Comparison of ENCODE assay signal across 1 cellular context in the genomic region with DNA sequence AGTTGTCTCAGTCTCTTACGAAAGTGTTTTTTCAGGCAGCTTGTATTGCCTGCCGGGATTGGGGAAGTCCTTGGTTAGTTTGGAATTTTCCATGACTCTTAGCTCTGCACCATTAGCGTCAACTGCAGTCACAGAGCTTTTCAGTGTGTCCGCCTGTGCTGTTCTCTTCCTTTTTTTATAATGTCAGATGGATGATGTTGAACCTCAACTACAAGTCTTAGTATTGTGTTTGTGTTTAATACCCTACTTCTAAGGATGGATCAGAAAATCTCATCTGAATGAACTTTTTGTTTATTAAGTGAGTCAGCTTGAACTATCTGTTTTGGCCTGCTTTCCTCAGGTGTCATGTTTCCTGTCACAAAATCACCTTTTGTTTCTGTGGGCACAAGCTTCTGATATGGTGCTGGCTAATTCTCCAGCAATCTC.
A peak's percentile ranks its signal among the peaks of the same experiment; 100 is the strongest.
TF ChIP-seq lines count a peak whose summit lies in the region.

No MANE protein-coding gene starts in this region.

TF ChIP-seq in HepG2, 621 proteins besides CTCF, POLR2A, EP300 and RAD21 (continued from another document and continues in another):
- TF ChIP-seq, protein P1, sequence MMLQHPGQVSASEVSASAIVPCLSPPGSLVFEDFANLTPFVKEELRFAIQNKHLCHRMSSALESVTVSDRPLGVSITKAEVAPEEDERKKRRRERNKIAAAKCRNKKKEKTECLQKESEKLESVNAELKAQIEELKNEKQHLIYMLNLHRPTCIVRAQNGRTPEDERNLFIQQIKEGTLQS (CRISPR knock-in tag; IDR thresholded peaks at IDR 0.05): no peak
- TF ChIP-seq ZNF207 (IDR thresholded peaks at IDR 0.05; ENCODE audit: borderline replicate concordance): no peak
- TF ChIP-seq ZFX (CRISPR knock-in tag; IDR thresholded peaks at IDR 0.05; ENCODE audit: low read depth): peak; percentile 41
- TF ChIP-seq, protein P2, sequence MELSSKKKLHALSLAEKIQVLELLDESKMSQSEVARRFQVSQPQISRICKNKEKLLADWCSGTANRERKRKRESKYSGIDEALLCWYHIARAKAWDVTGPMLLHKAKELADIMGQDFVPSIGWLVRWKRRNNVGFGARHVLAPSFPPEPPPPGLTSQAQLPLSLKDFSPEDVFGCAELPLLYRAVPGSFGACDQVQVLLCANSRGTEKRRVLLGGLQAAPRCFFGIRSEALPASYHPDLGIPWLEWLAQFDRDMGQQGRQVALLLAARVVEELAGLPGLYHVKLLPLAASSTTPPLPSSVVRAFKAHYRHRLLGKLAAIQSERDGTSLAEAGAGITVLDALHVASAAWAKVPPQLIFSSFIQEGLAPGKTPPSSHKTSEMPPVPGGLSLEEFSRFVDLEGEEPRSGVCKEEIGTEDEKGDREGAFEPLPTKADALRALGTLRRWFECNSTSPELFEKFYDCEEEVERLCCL (CRISPR knock-in tag; IDR thresholded peaks at IDR 0.05; ENCODE audit: borderline replicate concordance): no peak
- TF ChIP-seq, protein P3, sequence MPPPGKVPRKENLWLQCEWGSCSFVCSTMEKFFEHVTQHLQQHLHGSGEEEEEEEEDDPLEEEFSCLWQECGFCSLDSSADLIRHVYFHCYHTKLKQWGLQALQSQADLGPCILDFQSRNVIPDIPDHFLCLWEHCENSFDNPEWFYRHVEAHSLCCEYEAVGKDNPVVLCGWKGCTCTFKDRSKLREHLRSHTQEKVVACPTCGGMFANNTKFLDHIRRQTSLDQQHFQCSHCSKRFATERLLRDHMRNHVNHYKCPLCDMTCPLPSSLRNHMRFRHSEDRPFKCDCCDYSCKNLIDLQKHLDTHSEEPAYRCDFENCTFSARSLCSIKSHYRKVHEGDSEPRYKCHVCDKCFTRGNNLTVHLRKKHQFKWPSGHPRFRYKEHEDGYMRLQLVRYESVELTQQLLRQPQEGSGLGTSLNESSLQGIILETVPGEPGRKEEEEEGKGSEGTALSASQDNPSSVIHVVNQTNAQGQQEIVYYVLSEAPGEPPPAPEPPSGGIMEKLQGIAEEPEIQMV (CRISPR knock-in tag; IDR thresholded peaks at IDR 0.05; ENCODE audit: low read depth): no peak
- no peak for TF ChIP-seq MIER3 (CRISPR knock-in tag; IDR thresholded peaks at IDR 0.05; ENCODE audit: borderline replicate concordance)
- TF ChIP-seq, protein P4, sequence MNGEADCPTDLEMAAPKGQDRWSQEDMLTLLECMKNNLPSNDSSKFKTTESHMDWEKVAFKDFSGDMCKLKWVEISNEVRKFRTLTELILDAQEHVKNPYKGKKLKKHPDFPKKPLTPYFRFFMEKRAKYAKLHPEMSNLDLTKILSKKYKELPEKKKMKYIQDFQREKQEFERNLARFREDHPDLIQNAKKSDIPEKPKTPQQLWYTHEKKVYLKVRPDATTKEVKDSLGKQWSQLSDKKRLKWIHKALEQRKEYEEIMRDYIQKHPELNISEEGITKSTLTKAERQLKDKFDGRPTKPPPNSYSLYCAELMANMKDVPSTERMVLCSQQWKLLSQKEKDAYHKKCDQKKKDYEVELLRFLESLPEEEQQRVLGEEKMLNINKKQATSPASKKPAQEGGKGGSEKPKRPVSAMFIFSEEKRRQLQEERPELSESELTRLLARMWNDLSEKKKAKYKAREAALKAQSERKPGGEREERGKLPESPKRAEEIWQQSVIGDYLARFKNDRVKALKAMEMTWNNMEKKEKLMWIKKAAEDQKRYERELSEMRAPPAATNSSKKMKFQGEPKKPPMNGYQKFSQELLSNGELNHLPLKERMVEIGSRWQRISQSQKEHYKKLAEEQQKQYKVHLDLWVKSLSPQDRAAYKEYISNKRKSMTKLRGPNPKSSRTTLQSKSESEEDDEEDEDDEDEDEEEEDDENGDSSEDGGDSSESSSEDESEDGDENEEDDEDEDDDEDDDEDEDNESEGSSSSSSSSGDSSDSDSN (CRISPR knock-in tag; IDR thresholded peaks at IDR 0.05): no peak
- no peak for TF ChIP-seq ZNF235 (CRISPR knock-in tag; IDR thresholded peaks at IDR 0.05; ENCODE audit: borderline replicate concordance)
- no peak for TF ChIP-seq ZNF850 (CRISPR knock-in tag; conservative IDR thresholded peaks at IDR 0.05)
- TF ChIP-seq ZFP41 (CRISPR knock-in tag; IDR thresholded peaks at IDR 0.05; ENCODE audit: borderline replicate concordance): no peak
- TF ChIP-seq, protein P5, sequence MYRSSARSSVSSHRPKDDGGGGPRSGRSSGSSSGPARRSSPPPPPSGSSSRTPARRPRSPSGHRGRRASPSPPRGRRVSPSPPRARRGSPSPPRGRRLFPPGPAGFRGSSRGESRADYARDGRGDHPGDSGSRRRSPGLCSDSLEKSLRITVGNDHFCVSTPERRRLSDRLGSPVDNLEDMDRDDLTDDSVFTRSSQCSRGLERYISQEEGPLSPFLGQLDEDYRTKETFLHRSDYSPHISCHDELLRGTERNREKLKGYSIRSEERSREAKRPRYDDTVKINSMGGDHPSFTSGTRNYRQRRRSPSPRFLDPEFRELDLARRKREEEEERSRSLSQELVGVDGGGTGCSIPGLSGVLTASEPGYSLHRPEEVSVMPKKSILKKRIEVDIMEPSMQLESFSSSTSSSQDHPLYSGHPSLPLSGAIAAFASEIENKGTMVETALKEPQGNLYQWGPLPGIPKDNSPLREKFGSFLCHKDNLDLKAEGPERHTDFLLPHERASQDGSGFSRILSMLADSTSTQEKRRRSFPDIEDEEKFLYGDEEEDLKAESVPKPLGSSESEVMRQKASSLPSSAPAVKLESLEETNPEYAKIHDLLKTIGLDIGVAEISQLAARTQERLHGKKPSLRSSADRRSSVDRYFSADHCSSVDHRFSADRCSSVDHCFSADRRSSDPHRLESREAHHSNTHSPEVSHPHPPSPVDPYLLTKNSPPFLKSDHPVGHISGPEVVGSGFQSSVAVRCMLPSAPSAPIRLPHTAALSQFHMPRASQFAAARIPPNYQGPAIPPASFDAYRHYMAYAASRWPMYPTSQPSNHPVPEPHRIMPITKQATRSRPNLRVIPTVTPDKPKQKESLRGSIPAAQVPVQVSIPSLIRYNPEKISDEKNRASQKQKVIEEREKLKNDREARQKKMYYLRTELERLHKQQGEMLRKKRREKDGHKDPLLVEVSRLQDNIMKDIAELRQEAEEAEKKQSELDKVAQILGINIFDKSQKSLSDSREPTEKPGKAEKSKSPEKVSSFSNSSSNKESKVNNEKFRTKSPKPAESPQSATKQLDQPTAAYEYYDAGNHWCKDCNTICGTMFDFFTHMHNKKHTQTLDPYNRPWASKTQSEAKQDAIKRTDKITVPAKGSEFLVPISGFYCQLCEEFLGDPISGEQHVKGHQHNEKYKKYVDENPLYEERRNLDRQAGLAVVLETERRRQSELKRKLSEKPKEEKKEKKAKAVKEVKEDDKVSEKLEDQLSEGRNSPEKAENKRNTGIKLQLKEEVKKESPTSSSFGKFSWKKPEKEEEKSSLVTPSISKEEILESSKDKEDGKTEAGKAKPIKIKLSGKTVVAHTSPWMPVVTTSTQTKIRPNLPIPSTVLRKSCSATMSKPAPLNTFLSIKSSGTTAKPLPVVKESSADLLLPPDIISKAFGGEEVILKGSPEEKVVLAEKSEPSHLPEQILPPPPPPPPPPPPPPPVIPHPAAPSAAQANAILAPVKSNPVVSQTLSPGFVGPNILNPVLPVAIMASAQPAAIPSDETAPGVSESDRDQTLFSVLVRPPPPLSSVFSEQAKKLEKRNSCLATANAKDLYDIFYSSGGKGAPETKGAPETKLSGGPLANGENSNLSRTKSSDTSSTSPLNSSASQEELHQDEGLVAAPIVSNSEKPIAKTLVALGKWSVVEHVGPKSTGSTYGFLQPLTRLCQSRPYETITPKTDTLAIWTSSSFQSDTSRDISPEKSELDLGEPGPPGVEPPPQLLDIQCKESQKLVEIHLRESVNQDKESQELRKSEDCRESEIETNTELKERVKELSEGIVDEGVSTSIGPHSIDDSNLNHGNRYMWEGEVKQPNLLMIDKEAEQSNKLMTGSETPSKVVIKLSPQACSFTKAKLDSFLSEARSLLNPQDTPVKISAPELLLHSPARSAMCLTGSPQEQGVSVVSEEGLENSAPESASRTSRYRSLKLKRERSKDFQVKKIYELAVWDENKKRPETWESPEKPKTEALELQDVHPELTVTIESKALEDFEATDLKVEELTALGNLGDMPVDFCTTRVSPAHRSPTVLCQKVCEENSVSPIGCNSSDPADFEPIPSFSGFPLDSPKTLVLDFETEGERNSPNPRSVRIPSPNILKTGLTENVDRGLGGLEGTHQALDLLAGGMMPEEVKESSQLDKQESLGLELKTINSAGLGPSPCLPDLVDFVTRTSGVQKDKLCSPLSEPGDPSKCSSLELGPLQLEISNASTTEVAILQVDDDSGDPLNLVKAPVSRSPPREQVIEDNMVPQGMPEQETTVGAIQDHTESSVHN (CRISPR knock-in tag; IDR thresholded peaks at IDR 0.05): no peak
- TF ChIP-seq ZMYM4 (CRISPR knock-in tag; IDR thresholded peaks at IDR 0.05): peak; percentile 5; the same call in 1 of the 2 replicates
- 0 out of 2 replicates have a peak, but pooled peaks have one; percentile 24 for TF ChIP-seq RELA (CRISPR knock-in tag; IDR thresholded peaks at IDR 0.05)
- TF ChIP-seq POLR2AphosphoS5 (IDR thresholded peaks at IDR 0.05; ENCODE audit: low read depth, low read length): 0 out of 2 replicates have a peak, but pooled peaks have one; percentile 22
- TF ChIP-seq TGIF2 (CRISPR knock-in tag; IDR thresholded peaks at IDR 0.05): no peak
- TF ChIP-seq ZNF839 (CRISPR knock-in tag; IDR thresholded peaks at IDR 0.05; ENCODE audit: borderline replicate concordance): no peak
- no peak for TF ChIP-seq ZNF776 (CRISPR knock-in tag; IDR thresholded peaks at IDR 0.05)
- TF ChIP-seq, protein P6, sequence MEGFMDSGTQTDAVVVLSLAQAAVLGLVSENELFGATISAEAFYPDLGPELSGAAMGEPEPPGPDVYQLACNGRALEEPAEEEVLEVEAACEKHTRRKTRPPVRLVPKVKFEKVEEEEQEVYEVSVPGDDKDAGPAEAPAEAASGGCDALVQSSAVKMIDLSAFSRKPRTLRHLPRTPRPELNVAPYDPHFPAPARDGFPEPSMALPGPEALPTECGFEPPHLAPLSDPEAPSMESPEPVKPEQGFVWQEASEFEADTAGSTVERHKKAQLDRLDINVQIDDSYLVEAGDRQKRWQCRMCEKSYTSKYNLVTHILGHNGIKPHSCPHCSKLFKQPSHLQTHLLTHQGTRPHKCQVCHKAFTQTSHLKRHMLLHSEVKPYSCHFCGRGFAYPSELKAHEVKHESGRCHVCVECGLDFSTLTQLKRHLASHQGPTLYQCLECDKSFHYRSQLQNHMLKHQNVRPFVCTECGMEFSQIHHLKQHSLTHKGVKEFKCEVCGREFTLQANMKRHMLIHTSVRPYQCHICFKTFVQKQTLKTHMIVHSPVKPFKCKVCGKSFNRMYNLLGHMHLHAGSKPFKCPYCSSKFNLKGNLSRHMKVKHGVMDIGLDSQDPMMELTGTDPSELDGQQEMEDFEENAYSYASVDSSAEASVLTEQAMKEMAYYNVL (CRISPR knock-in tag; IDR thresholded peaks at IDR 0.05; ENCODE audit: borderline replicate concordance): 0 out of 2 replicates have a peak, but pooled peaks have one; percentile 56
- TF ChIP-seq, protein P7, sequence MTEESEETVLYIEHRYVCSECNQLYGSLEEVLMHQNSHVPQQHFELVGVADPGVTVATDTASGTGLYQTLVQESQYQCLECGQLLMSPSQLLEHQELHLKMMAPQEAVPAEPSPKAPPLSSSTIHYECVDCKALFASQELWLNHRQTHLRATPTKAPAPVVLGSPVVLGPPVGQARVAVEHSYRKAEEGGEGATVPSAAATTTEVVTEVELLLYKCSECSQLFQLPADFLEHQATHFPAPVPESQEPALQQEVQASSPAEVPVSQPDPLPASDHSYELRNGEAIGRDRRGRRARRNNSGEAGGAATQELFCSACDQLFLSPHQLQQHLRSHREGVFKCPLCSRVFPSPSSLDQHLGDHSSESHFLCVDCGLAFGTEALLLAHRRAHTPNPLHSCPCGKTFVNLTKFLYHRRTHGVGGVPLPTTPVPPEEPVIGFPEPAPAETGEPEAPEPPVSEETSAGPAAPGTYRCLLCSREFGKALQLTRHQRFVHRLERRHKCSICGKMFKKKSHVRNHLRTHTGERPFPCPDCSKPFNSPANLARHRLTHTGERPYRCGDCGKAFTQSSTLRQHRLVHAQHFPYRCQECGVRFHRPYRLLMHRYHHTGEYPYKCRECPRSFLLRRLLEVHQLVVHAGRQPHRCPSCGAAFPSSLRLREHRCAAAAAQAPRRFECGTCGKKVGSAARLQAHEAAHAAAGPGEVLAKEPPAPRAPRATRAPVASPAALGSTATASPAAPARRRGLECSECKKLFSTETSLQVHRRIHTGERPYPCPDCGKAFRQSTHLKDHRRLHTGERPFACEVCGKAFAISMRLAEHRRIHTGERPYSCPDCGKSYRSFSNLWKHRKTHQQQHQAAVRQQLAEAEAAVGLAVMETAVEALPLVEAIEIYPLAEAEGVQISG (CRISPR knock-in tag; IDR thresholded peaks at IDR 0.05): no peak
- TF ChIP-seq, protein P8, sequence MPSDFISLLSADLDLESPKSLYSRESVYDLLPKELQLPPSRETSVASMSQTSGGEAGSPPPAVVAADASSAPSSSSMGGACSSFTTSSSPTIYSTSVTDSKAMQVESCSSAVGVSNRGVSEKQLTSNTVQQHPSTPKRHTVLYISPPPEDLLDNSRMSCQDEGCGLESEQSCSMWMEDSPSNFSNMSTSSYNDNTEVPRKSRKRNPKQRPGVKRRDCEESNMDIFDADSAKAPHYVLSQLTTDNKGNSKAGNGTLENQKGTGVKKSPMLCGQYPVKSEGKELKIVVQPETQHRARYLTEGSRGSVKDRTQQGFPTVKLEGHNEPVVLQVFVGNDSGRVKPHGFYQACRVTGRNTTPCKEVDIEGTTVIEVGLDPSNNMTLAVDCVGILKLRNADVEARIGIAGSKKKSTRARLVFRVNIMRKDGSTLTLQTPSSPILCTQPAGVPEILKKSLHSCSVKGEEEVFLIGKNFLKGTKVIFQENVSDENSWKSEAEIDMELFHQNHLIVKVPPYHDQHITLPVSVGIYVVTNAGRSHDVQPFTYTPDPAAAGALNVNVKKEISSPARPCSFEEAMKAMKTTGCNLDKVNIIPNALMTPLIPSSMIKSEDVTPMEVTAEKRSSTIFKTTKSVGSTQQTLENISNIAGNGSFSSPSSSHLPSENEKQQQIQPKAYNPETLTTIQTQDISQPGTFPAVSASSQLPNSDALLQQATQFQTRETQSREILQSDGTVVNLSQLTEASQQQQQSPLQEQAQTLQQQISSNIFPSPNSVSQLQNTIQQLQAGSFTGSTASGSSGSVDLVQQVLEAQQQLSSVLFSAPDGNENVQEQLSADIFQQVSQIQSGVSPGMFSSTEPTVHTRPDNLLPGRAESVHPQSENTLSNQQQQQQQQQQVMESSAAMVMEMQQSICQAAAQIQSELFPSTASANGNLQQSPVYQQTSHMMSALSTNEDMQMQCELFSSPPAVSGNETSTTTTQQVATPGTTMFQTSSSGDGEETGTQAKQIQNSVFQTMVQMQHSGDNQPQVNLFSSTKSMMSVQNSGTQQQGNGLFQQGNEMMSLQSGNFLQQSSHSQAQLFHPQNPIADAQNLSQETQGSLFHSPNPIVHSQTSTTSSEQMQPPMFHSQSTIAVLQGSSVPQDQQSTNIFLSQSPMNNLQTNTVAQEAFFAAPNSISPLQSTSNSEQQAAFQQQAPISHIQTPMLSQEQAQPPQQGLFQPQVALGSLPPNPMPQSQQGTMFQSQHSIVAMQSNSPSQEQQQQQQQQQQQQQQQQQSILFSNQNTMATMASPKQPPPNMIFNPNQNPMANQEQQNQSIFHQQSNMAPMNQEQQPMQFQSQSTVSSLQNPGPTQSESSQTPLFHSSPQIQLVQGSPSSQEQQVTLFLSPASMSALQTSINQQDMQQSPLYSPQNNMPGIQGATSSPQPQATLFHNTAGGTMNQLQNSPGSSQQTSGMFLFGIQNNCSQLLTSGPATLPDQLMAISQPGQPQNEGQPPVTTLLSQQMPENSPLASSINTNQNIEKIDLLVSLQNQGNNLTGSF (CRISPR knock-in tag; IDR thresholded peaks at IDR 0.05): no peak
- TF ChIP-seq, protein P9, sequence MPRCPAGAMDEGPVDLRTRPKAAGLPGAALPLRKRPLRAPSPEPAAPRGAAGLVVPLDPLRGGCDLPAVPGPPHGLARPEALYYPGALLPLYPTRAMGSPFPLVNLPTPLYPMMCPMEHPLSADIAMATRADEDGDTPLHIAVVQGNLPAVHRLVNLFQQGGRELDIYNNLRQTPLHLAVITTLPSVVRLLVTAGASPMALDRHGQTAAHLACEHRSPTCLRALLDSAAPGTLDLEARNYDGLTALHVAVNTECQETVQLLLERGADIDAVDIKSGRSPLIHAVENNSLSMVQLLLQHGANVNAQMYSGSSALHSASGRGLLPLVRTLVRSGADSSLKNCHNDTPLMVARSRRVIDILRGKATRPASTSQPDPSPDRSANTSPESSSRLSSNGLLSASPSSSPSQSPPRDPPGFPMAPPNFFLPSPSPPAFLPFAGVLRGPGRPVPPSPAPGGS (CRISPR knock-in tag; IDR thresholded peaks at IDR 0.05): no peak
- no peak for TF ChIP-seq RXRA (CRISPR knock-in tag; IDR thresholded peaks at IDR 0.05)
- TF ChIP-seq ZFP36L1 (CRISPR knock-in tag; IDR thresholded peaks at IDR 0.05): no peak
